ENCODE assay signal across 8 cellular contexts in the genomic region with DNA sequence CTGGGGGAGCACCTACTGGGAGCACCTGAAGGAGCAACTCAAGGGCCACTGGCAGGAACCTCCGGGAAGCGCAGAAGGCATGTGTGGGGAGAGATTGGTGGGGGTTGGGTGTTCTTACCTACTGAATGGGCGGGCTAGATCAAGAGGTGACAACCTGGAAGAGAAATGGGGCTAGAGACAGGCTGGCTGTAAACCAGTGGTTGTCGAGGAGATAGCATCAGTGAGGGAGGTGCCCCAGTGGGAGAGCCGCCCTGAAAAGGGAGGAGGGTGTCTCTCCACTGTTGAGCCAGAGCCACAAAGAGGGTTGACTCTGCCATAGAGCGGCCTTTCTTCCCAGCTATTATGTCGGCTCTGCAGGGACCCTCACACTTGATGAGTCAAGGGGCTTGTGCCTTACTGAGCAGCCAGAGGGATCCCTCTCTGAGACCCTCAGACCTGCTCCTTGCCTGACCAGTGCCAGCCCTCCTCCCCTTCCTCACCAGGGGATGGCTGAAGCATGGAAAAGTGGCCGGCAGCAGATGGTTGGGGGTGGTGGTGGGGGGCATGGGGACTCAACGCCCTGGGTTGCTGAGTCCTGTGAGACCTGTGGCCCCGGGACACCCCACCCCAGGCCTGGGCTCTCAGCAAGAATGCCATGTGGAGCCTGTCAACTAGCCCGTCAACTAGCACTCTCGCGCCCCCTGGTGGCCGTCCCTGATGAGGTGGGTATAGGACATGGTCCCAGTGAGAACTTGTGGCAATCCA. TPM values are rescaled to one million over a fixed set of nuclear protein-coding genes. Genes with fewer than 3 reads are reported as not detected.
DNase-seq lines count a peak whose midpoint lies in the region; TF ChIP-seq lines count a peak whose summit lies in the region.

No MANE protein-coding gene starts in this region.

- H3K27me3 Mint-ChIP-seq in endothelial cell (ENCODE audit: unreplicated experiment), result no peaks in the 10 kb centered on the region

- no peak overlapping the region for H3K27ac Mint-ChIP-seq in endothelial cell (ENCODE audit: unreplicated experiment)

- no peaks in the 10 kb centered on the region for H3K9me3 Mint-ChIP-seq in endothelial cell (ENCODE audit: unreplicated experiment)

- peak; percentile 78 for TF ChIP-seq CTCF in endothelial cell (IDR thresholded peaks at IDR 0.05; ENCODE audit: unreplicated experiment)

- DNase-seq in AML-193 (lab: John Stamatoyannopoulos, UW) (peak; percentile 71 to 75), GM19240 (ENCODE audit: insufficient read length, low spot score) (peak; percentile 82), HS-5 (ENCODE audit: low read depth) (peak; percentile 30), NT2/D1 (ENCODE audit: low read depth, low spot score) (peak; percentile 77), endothelial cell (ENCODE audit: low spot score) (peak; percentile 81), midbrain (lab: John Stamatoyannopoulos, UW) (peak; percentile 84)
- DNase-seq in activated CD8-positive, alpha-beta memory T cell treated with anti-CD3 and anti-CD28 coated beads, Interleukin-2, amount 50 U/mL, for 1 hour (ENCODE audit: extremely low read depth), result peak; percentile 88
- peak; percentile 94 to 99 for DNase-seq in stimulated activated CD8-positive, alpha-beta memory T cell treated with anti-CD3 and anti-CD28 coated beads, Interleukin-4, amount 100 ng/mL, for 1 hour (ENCODE audit: low read depth in 2 of 2, low spot score in 1 of 2)

- no peak overlapping the region for H3K4me3 Mint-ChIP-seq in endothelial cell (ENCODE audit: unreplicated experiment)

- peaks cover 11% of the 10 kb centered on the region; the same call in 1 of the 2 replicates for H3K9me3 ChIP-seq in NT2/D1 (ENCODE audit: insufficient read depth, low read length)

- no peak overlapping the region for H3K9ac ChIP-seq in NT2/D1 (ENCODE audit: insufficient read length, low read depth)

- H3K4me3 ChIP-seq in NT2/D1 (ENCODE audit: insufficient read length, low read depth), result no peak overlapping the region

- no peaks in the 10 kb centered on the region for H3K36me3 Mint-ChIP-seq in endothelial cell (ENCODE audit: low read depth, unreplicated experiment)

- H3K4me1 ChIP-seq in NT2/D1 (ENCODE audit: insufficient read depth, insufficient read length), result peaks cover 2% of the 10 kb centered on the region

- no peaks in the 10 kb centered on the region for H3K4me1 Mint-ChIP-seq in endothelial cell (ENCODE audit: unreplicated experiment)

- no peaks in the 10 kb centered on the region for H3K27me3 ChIP-seq in NT2/D1 (ENCODE audit: insufficient read depth, insufficient read length)

- no peaks in the 10 kb centered on the region for H3K36me3 ChIP-seq in NT2/D1 (ENCODE audit: insufficient read depth, insufficient read length, low read length)

RNA-seq across cellular contexts. Expression of gene PURB, which starts 36.4 kb away (rescaled TPM):
- 25.7 TPM for total RNA-seq in endothelial cell (ENCODE audit: unreplicated experiment)

RNA-seq across cellular contexts. Expression of gene MYO1G, which starts 57.0 kb away (rescaled TPM):
- 0.13 TPM for total RNA-seq in endothelial cell (ENCODE audit: unreplicated experiment)

Comparison
In these comparisons a context has a peak if more than half of its experiments do, and no peak if none do; other contexts are left out.
1. DNase-seq: peak in every context shown above with its lines; median percentile 96 in stimulated activated CD8-positive, alpha-beta memory T cell treated with anti-CD3 and anti-CD28 coated beads, Interleukin-4, amount 100 ng/mL, for 1 hour; 88 in activated CD8-positive, alpha-beta memory T cell treated with anti-CD3 and anti-CD28 coated beads, Interleukin-2, amount 50 U/mL, for 1 hour; 84 in midbrain; 82 in GM19240; 81 in endothelial cell; 77 in NT2/D1; 73 in AML-193; 30 in HS-5.